Comparison of ENCODE assay signal across 8 cellular contexts in the genomic region with DNA sequence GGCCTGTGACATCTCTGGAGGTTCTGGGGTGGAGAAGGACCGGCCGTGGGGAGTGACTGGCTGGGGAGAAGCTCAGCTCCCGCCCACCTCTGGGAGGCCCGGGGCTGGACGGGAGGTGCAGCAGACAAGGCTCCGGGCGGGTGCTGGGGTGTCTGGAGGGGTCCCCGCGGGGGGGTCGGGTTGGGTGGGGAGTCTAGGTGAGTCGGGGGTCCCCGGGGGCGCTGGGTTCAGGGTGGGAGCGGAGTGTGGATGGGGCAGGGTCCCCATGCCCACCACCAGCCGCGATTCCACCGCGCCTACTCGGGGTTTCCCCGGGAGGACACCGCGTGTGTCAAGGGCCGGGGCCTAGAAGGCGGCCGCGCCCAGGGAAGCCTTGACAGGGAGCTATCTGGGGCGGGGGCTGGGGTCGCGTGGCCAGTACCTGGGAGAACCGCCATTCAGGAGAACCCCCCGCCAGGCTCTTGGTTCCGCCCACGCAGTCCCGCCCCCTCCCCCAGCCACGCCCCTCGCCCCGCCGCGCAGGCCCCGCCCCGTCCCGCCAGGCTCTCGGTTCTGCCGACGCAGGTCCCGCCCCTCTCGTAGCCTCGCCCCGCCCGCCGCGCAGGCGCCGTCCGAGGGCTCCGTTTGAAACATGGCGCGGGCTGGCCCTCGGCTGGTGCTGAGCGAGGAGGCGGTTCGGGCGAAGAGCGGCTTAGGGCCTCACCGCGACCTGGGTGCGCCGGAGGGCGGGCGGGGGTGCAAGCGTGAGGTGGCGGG. TPM values are rescaled to one million over a fixed set of nuclear protein-coding genes. Genes with fewer than 3 reads are reported as not detected.
DNase-seq lines count a peak whose midpoint lies in the region; ATAC-seq and TF ChIP-seq lines count a peak whose summit lies in the region.

A gene with protein sequence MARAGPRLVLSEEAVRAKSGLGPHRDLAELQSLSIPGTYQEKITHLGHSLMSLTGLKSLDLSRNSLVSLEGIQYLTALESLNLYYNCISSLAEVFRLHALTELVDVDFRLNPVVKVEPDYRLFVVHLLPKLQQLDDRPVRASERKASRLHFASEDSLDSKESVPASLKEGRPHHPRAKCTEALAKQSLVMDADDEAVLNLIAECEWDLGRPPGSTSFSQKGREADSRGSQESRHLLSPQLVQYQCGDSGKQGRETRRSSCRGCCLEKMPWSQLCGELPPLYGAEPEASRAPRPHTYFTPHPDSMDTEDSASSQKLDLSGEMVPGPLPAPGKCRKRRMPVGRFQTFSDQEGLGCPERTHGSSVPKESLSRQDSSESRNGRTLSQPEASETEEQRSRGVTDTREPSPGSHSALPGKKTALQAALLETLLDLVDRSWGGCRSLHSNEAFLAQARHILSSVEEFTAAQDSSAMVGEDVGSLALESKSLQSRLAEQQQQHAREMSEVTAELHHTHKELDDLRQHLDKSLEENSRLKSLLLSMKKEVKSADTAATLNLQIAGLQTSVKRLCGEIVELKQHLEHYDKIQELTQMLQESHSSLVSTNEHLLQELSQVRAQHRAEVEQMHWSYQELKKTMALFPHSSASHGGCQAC (plus strand): TSS at position 610 of the 756 bp plus-strand sequence. CDS start 22 bp downstream, at position 632.

- no peak within 1 kb of the TSS for H3K27ac ChIP-seq in colonic mucosa
- H3K27ac ChIP-seq in left lung: peak within 1 kb of the TSS in 1 of 2 donors; percentile 13

- ATAC-seq in GM19043 (IDR thresholded peaks at IDR 0.05; ENCODE audit: low read depth, unreplicated experiment) (peak; percentile 79), HG03354 (IDR thresholded peaks at IDR 0.05; ENCODE audit: poor library complexity, severe bottlenecking, unreplicated experiment) (peak; percentile 85), left lung (peak; percentile 95)

- intact Hi-C loops in colonic mucosa (cut with DNase I) (loop anchor here (10.0 kb wide), 2 partner anchors 137 to 167 kb away; partner anchors contain the start of gene EXOC3), left lung (cut with DNase I) (no loop called here)

- DNase-seq in AML-193 (lab: John Stamatoyannopoulos, UW) (peak; percentile 64), NCI-H510A treated with DMSO at 0.1 percent for 48 hours (lab: John Stamatoyannopoulos, UW) (peak; percentile 94), colonic mucosa (peak; percentile 94), left lung (peak; percentile 93 to 99)
- DNase-seq in activated CD4-positive, alpha-beta T cell treated with anti-CD3 and anti-CD28 coated beads for 48 hours: peak; percentile 95
- DNase-seq in stimulated activated CD4-positive, alpha-beta T cell treated with anti-CD3 and anti-CD28 coated beads, Interleukin-1b, Interleukin-23, amount 100 ng/mL, for 48 hours: peak; percentile 93

- no peaks in the 10 kb centered on the region for H3K27me3 ChIP-seq in colonic mucosa
- peaks cover under 1 to 21% of the 10 kb centered on the region in 2 donors for H3K27me3 ChIP-seq in left lung

- H3K4me1 ChIP-seq in colonic mucosa (no peaks in the 10 kb centered on the region), left lung (peaks cover 0 to 14% of the 10 kb centered on the region in 2 donors)

- no peak for TF ChIP-seq CTCF in colonic mucosa (IDR thresholded peaks at IDR 0.05)
- no peak for TF ChIP-seq CTCF in left lung (IDR thresholded peaks at IDR 0.05)

- H3K9ac ChIP-seq in colonic mucosa (ENCODE audit: low read depth in 2 of 2, low read length in 2 of 2): peak within 1 kb of the TSS; percentile 46 to 66

- no peaks in the 10 kb centered on the region for H3K9me3 ChIP-seq in colonic mucosa
- H3K9me3 ChIP-seq in left lung: no peaks in the 10 kb centered on the region

- no peaks in the 10 kb centered on the region for H3K36me3 ChIP-seq in colonic mucosa
- H3K36me3 ChIP-seq in left lung: no peaks in the 10 kb centered on the region

- H3K4me3 ChIP-seq in colonic mucosa: peak within 1 kb of the TSS; percentile 91
- peak within 1 kb of the TSS; percentile 78 to 88 for H3K4me3 ChIP-seq in left lung

RNA-seq across cellular contexts. Expression of the gene that starts here (rescaled TPM):
- total RNA-seq in colonic mucosa: 10 to 100 TPM in 1 of 2 donors, 1 to 10 TPM in 1; 3.8 to 21.0 TPM
- 10 to 100 TPM in 1 of 2 donors, 1 to 10 TPM in 1; 5.5 to 13.1 TPM for total RNA-seq in left lung
